ENCODE assay signal across 8 cellular contexts in the genomic region with DNA sequence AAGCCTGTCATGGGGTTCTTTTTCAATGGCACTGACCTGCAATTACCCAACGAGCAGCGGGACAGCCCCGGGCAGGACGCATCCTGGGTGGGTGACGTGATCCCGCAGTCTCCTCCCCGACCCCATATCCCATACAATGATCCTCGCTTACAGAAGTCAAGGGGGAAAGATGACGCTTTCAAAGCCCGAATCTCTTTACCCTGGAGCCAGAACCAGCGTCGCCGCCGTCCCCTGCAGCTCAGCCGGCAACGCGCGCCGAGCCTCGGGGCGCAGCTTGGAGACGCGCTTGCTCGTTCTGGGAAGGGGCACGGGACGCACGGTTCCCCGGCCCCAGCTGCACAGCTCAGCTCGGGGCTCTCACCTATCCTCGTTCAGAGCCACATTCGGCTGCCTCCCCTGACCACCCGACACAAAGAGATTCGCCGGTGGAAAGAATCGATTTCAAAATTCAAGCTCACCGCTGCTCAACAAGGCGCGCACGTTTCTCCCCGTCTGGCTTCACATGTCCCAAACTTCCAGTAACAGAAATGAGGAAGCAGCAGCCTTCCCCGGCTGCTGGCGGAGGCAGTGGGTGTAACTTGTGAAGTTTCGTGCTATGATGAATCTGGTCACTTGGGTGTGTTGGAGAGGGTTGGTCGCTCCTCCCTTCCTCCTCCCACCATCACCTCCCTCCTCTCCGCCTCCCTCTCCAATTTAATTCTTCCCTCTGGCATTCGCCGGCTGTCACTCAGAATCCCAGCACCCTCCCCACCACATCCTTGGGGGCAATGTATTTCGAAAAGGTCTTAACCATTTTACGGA. TPM values are rescaled to one million over a fixed set of nuclear protein-coding genes. Genes with fewer than 3 reads are reported as not detected.
DNase-seq lines count a peak whose midpoint lies in the region; ATAC-seq and TF ChIP-seq lines count a peak whose summit lies in the region.

A gene with protein sequence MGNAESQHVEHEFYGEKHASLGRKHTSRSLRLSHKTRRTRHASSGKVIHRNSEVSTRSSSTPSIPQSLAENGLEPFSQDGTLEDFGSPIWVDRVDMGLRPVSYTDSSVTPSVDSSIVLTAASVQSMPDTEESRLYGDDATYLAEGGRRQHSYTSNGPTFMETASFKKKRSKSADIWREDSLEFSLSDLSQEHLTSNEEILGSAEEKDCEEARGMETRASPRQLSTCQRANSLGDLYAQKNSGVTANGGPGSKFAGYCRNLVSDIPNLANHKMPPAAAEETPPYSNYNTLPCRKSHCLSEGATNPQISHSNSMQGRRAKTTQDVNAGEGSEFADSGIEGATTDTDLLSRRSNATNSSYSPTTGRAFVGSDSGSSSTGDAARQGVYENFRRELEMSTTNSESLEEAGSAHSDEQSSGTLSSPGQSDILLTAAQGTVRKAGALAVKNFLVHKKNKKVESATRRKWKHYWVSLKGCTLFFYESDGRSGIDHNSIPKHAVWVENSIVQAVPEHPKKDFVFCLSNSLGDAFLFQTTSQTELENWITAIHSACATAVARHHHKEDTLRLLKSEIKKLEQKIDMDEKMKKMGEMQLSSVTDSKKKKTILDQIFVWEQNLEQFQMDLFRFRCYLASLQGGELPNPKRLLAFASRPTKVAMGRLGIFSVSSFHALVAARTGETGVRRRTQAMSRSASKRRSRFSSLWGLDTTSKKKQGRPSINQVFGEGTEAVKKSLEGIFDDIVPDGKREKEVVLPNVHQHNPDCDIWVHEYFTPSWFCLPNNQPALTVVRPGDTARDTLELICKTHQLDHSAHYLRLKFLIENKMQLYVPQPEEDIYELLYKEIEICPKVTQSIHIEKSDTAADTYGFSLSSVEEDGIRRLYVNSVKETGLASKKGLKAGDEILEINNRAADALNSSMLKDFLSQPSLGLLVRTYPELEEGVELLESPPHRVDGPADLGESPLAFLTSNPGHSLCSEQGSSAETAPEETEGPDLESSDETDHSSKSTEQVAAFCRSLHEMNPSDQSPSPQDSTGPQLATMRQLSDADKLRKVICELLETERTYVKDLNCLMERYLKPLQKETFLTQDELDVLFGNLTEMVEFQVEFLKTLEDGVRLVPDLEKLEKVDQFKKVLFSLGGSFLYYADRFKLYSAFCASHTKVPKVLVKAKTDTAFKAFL (N-terminal part only) (minus strand): TSS at position 582 of the 801 bp plus-strand sequence. CDS start 77,289 bp downstream, outside the sequence.

- no peak within 1 kb of the TSS for H3K27ac ChIP-seq in SK-N-SH (ENCODE audit: low read depth in 2 of 2, low read length in 1 of 2)
- no peak within 1 kb of the TSS for H3K27ac ChIP-seq in caudate nucleus (ENCODE audit: low read depth, low read length)

- H3K27me3 ChIP-seq in SK-N-SH (ENCODE audit: insufficient read depth), result peaks cover 21% of the 10 kb centered on the region; the same call in 1 of the 2 replicates

- peak within 1 kb of the TSS; percentile 74; the same call in 1 of the 2 replicates for H2AFZ ChIP-seq in SK-N-SH (ENCODE audit: low read depth)

- POLR2A ChIA-PET in SK-N-SH (lab: Yijun Ruan, JAX), result no interaction called here

- H4K20me1 ChIP-seq in SK-N-SH (ENCODE audit: insufficient read depth), result no peaks in the 10 kb centered on the region

- WGBS in SK-N-SH (ENCODE audit: low lambda C conversion rate), result 8% methylated on average over 40 of the region's 49 CpGs

- H3K4me3 ChIP-seq in SK-N-SH (ENCODE audit: low read depth in 2 of 2, low read length in 1 of 2), result peak within 1 kb of the TSS; percentile 55 to 56

- no peaks in the 10 kb centered on the region for H3K36me3 ChIP-seq in SK-N-SH (replicated peaks in 1 of 2; ENCODE audit: control insufficient read depth in 1 of 2, insufficient read depth in 2 of 2, low read length in 1 of 2)

- no peak within 1 kb of the TSS; the same call in 1 of the 2 replicates for H3K9ac ChIP-seq in SK-N-SH

- H3K79me2 ChIP-seq in SK-N-SH (ENCODE audit: insufficient read depth), result no peaks in the 10 kb centered on the region

- H3K4me1 ChIP-seq in SK-N-SH (ENCODE audit: control insufficient read depth in 1 of 2, insufficient read depth in 2 of 2, low read depth in 1 of 2, low read length in 1 of 2), result peaks cover 0 to 13% of the 10 kb centered on the region in 2 experiments; a peak in 1 of 4 replicates

- ATAC-seq in HG03354 (IDR thresholded peaks at IDR 0.05; ENCODE audit: poor library complexity, severe bottlenecking, unreplicated experiment), result no peak

- peak within 1 kb of the TSS; percentile 89 for H3K4me2 ChIP-seq in SK-N-SH

- H3K9me3 ChIP-seq in SK-N-SH, result no peaks in the 10 kb centered on the region

- DNase-seq in NCI-H524 (lab: John Stamatoyannopoulos, UW) (peak; percentile 34 to 72), NCI-H524 treated with DMSO at 0.1 percent for 48 hours (lab: John Stamatoyannopoulos, UW) (no peak), SK-N-SH (peak; percentile 64), caudate nucleus (lab: John Stamatoyannopoulos, UW) (peak in 35 of 61 donors; percentile 10 to 89 (median 27)), islet precursor cell (peak; percentile 92), NCI-H1436 treated with DMSO at 0.1 percent for 48 hours (lab: John Stamatoyannopoulos, UW) (no peak)
- peak; percentile 26 for DNase-seq in stimulated activated CD4-positive, alpha-beta T cell treated with anti-CD3 and anti-CD28 coated beads, Interleukin-12 subunit alpha, Interleukin-12 subunit beta, amount 100 ng/mL, for 4 hours

- TF ChIP-seq CTCF in SK-N-SH (IDR thresholded peaks at IDR 0.05), result no peak

- CTCF ChIA-PET in SK-N-SH (lab: Yijun Ruan, JAX), result interaction anchor here (2.5 to 3.4 kb wide), 3 partner anchors 215 to 261 kb away, joined by 6 to 21 read pairs (median 12); no protein-coding TSS in a partner anchor

- no peak for TF ChIP-seq EP300 in SK-N-SH (IDR thresholded peaks at IDR 0.05; ENCODE audit: borderline replicate concordance in 1 of 2, low read depth in 1 of 2, low read length in 1 of 2)

- H3K9me2 ChIP-seq in SK-N-SH, result no peaks in the 10 kb centered on the region

- H3F3A ChIP-seq in SK-N-SH (replicated peaks; ENCODE audit: insufficient read depth), result no peaks in the 10 kb centered on the region

- TF ChIP-seq RAD21 in SK-N-SH (IDR thresholded peaks at IDR 0.05; ENCODE audit: low read length), result no peak

TF ChIP-seq in SK-N-SH, 30 proteins besides CTCF, POLR2A, EP300 and RAD21:
- TF ChIP-seq, protein P1, sequence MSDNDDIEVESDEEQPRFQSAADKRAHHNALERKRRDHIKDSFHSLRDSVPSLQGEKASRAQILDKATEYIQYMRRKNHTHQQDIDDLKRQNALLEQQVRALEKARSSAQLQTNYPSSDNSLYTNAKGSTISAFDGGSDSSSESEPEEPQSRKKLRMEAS (IDR thresholded peaks at IDR 0.05; ENCODE audit: low read depth), result no peak
- TF ChIP-seq EZH2phosphoT487 (IDR thresholded peaks at IDR 0.05; ENCODE audit: borderline replicate concordance, low read depth), result peak; percentile 45; the same call in 1 of the 2 replicates
TF ChIP-seq in SK-N-SH: peak in this region for 1.

RNA-seq across cellular contexts. Expression of the gene that starts here (rescaled TPM):
- 1.7 and 2.4 TPM in 2 replicates for polyA plus RNA-seq in SK-N-SH (2012; rRNA removed)
- polyA plus RNA-seq in SK-N-SH (2012; cell fraction: cytosol; rRNA removed), result 1.3 and 2.1 TPM in 2 replicates
- polyA plus RNA-seq in SK-N-SH (2012; cell fraction: nucleus; rRNA removed), result 2.1 and 2.7 TPM in 2 replicates

Comparison
In these comparisons a context has a peak if more than half of its experiments do, and no peak if none do; other contexts are left out.
1. DNase-seq: peak in NCI-H524 (2 of 2), SK-N-SH (single experiment), caudate nucleus (35 of 61), islet precursor cell (single experiment) and stimulated activated CD4-positive, alpha-beta T cell treated with anti-CD3 and anti-CD28 coated beads, Interleukin-12 subunit alpha, Interleukin-12 subunit beta, amount 100 ng/mL, for 4 hours (single experiment); none in NCI-H524 treated with DMSO at 0.1 percent for 48 hours (single experiment) and NCI-H1436 treated with DMSO at 0.1 percent for 48 hours (single experiment).